In genomic region chr2:234996467-234997270, GRCh38 we compare ENCODE assay signal across 13 cellular contexts. TPM values are rescaled to one million over a fixed set of nuclear protein-coding genes. Genes with fewer than 3 reads are reported as not detected.
DNase-seq lines count a peak whose midpoint lies in the region; ATAC-seq, FAIRE-seq and TF ChIP-seq lines count a peak whose summit lies in the region.
"Had no signal": no experiment of that assay in that cellular context is flagged by ENCODE, and none has a peak within 500 bp of the region (broad histone marks: within the 10 kb centered on the region; RNA-seq: fewer than 3 reads in every experiment).

No MANE protein-coding gene starts in this region.

- peaks cover 17% of the 10 kb centered on the region for H3K4me1 ChIP-seq in adipocyte (ENCODE audit: control insufficient read depth, insufficient read depth, low read length)
- peaks cover 63% of the 10 kb centered on the region for H3K4me1 ChIP-seq in hepatocyte (ENCODE audit: insufficient read depth)

- no peak overlapping the region for H3K9ac ChIP-seq in adipocyte (ENCODE audit: low read length)

- no peak overlapping the region for H3K4me3 ChIP-seq in adipocyte (ENCODE audit: low read length)
- H3K4me3 ChIP-seq in hepatocyte, result no peak overlapping the region
- no peak overlapping the region for H3K4me3 ChIP-seq in retinal pigment epithelial cell (ENCODE audit: low read length)
- H3K4me3 ChIP-seq: thoracic aorta had no signal

- no peak for FAIRE-seq in H54 (lab: Jason Lieb, UNC)
- FAIRE-seq: small intestine had no signal

- DNase-seq in H54 (ENCODE audit: insufficient read length, low spot score) (peak; percentile 78), adipocyte (ENCODE audit: low read depth) (peak; percentile 88), hepatocyte (ENCODE audit: low spot score) (no peak), retinal pigment epithelial cell (ENCODE audit: low read depth) (peak; percentile 84), inferior parietal cortex (ENCODE audit: extremely low spot score) (no peak)
- no peak for DNase-seq in stimulated activated naive CD4-positive, alpha-beta T cell treated with Interleukin-2 at 50 U/mL for 16 hours (lab: John Stamatoyannopoulos, UW)
- DNase-seq in effector CD4-positive, alpha-beta T cell, result no peak
- DNase-seq: activated B cell treated with CpG ODN at 0.5 μM for 24 hours, NCI-H510A, small intestine had no signal

- peak; percentile 2 for TF ChIP-seq CTCF in hepatocyte (IDR thresholded peaks at IDR 0.05; ENCODE audit: poor library complexity)
- peak; percentile 52 for TF ChIP-seq CTCF in retinal pigment epithelial cell (conservative IDR thresholded peaks at IDR 0.05; ENCODE audit: low read depth, low read length)

- 81% methylated on average over 24 of the region's 25 CpGs for WGBS in hepatocyte (ENCODE audit: low lambda C conversion rate, missing lambda C conversion rate)

- no peak for ATAC-seq in GM18873 (IDR thresholded peaks at IDR 0.05; ENCODE audit: low FRiP score, unreplicated experiment)

- H4K20me1 ChIP-seq in hepatocyte (ENCODE audit: insufficient read depth, poor library complexity, severe bottlenecking), result peaks cover 28% of the 10 kb centered on the region

- no peaks in the 10 kb centered on the region for H3K9me2 ChIP-seq in hepatocyte (replicated peaks; ENCODE audit: insufficient read depth)

- no peak overlapping the region for H2AFZ ChIP-seq in hepatocyte

- no peaks in the 10 kb centered on the region for H3K9me3 ChIP-seq in adipocyte (ENCODE audit: control insufficient read depth, low read length)
- H3K9me3 ChIP-seq in hepatocyte (ENCODE audit: low read depth), result no peaks in the 10 kb centered on the region
- H3K9me3 ChIP-seq: thoracic aorta had no signal

- H3K36me3 ChIP-seq in adipocyte (ENCODE audit: control insufficient read depth, insufficient read depth, low read length, severe bottlenecking) (peaks cover 52% of the 10 kb centered on the region), hepatocyte (replicated peaks; ENCODE audit: insufficient read depth, low read depth) (no peaks in the 10 kb centered on the region)
- H3K36me3 ChIP-seq: thoracic aorta had no signal

- TF ChIP-seq POLR2A in H54 (IDR thresholded peaks at IDR 0.05; ENCODE audit: low read depth, low read length), result no peak

- peak overlapping the region; percentile 9 for H3K27ac ChIP-seq in hepatocyte
- H3K27ac ChIP-seq: HL-60, thoracic aorta had no signal

- peaks cover 71% of the 10 kb centered on the region for H3K79me2 ChIP-seq in hepatocyte

- no peaks in the 10 kb centered on the region for H3K27me3 ChIP-seq in adipocyte (replicated peaks; ENCODE audit: control insufficient read depth, insufficient read depth, low read length)
- no peaks in the 10 kb centered on the region for H3K27me3 ChIP-seq in hepatocyte

- peak overlapping the region; percentile 17 for H3K4me2 ChIP-seq in hepatocyte

RNA-seq across cellular contexts. Expression of gene SH3BP4, which starts 44.9 kb away (rescaled TPM):
- total RNA-seq in hepatocyte, result 32.0 and 35.9 TPM in 2 replicates
- polyA plus RNA-seq in hepatocyte, result 20.3 and 23.3 TPM in 2 replicates

Comparison
In these comparisons a context has a peak if more than half of its experiments do, and no peak if none do; other contexts are left out.
1. DNase-seq: peak in H54 (single experiment), adipocyte (single experiment) and retinal pigment epithelial cell (single experiment); none in hepatocyte (single experiment), stimulated activated naive CD4-positive, alpha-beta T cell treated with Interleukin-2 at 50 U/mL for 16 hours (single experiment), inferior parietal cortex (single experiment) and effector CD4-positive, alpha-beta T cell (single experiment).